ENCODE assay signal across 11 cellular contexts in genomic region chr1:25566186-25566729, GRCh38. TPM values are rescaled to one million over a fixed set of nuclear protein-coding genes. Genes with fewer than 3 reads are reported as not detected.
DNase-seq lines count a peak whose midpoint lies in the region; ATAC-seq, FAIRE-seq and TF ChIP-seq lines count a peak whose summit lies in the region.
"Had no signal": no experiment of that assay in that cellular context is flagged by ENCODE, and none has a peak within 500 bp of the region (broad histone marks: within the 10 kb centered on the region; RNA-seq: fewer than 3 reads in every experiment).

No MANE protein-coding gene starts in this region.

- no peaks in the 10 kb centered on the region for H3K27me3 ChIP-seq in Peyer's patch
- no peaks in the 10 kb centered on the region for H3K27me3 ChIP-seq in gastrocnemius medialis
- no peaks in the 10 kb centered on the region for H3K27me3 ChIP-seq in A673 (replicated peaks; ENCODE audit: insufficient read depth, low read depth, low read length, poor library complexity)
- H3K27me3 ChIP-seq: body of pancreas had no signal

- intact Hi-C loops in gastrocnemius medialis (cut with DNase I; ENCODE audit: low total_unique reads) = loop anchor here (2.0 to 5.0 kb wide), 3 partner anchors 15 to 131 kb away; no protein-coding TSS in a partner anchor
- intact Hi-C loops in A673 (cut with micrococcal nuclease; ENCODE audit: unreplicated experiment) = no loop called here

- POLR2A ChIA-PET in A673 (lab: Charles Lee; ENCODE audit: low non-redundant PET) = interaction anchor here (0.5 kb wide), 1 partner anchor 52 kb away, joined by 3 read pairs; no protein-coding TSS in a partner anchor

- TF ChIP-seq POLR2A in Peyer's patch (IDR thresholded peaks at IDR 0.05) (no peak), gastrocnemius medialis (IDR thresholded peaks at IDR 0.05) (no peak)

- FAIRE-seq in RCC 7860 (lab: Jason Lieb, UNC) = no peak

- peaks cover 7 to 41% (median 16%) of the 10 kb centered on the region in 4 donors for H3K4me1 ChIP-seq in Peyer's patch
- H3K4me1 ChIP-seq in gastrocnemius medialis = peaks cover 44 to 49% of the 10 kb centered on the region in 2 donors
- H3K4me1 ChIP-seq in A673 (ENCODE audit: insufficient read depth, low read length, poor library complexity, severe bottlenecking) = peaks cover 2% of the 10 kb centered on the region
- H3K4me1 ChIP-seq: body of pancreas had no signal

- H3K4me3 ChIP-seq in Peyer's patch (no peak overlapping the region), gastrocnemius medialis (peak overlapping the region in 1 of 4 donors; percentile 7), A673 (ENCODE audit: low read depth, low read length, poor library complexity, severe bottlenecking) (no peak overlapping the region), foreskin fibroblast (ENCODE audit: low read depth in 1 of 2, low read length in 2 of 2) (no peak overlapping the region)
- H3K4me3 ChIP-seq: body of pancreas had no signal

- CTCF ChIA-PET in A673 (lab: Charles Lee) = no interaction called here

- H3K9me3 ChIP-seq in Peyer's patch = no peaks in the 10 kb centered on the region
- H3K9me3 ChIP-seq in gastrocnemius medialis = no peaks in the 10 kb centered on the region
- H3K9me3 ChIP-seq in A673 (ENCODE audit: low read depth, low read length, poor library complexity, severe bottlenecking) = no peaks in the 10 kb centered on the region
- H3K9me3 ChIP-seq: body of pancreas had no signal

- peaks cover 20% of the 10 kb centered on the region for H3K4me1 Mint-ChIP-seq in endothelial cell (ENCODE audit: unreplicated experiment)

- H3K27ac ChIP-seq in Peyer's patch = peak overlapping the region; percentile 29 to 74 (median 54)
- peak overlapping the region; percentile 86 to 92 (median 88) for H3K27ac ChIP-seq in gastrocnemius medialis
- no peak overlapping the region for H3K27ac ChIP-seq in A673 (ENCODE audit: low read depth, low read length, poor library complexity, severe bottlenecking)

- in situ Hi-C loops in gastrocnemius medialis (cut with MboI; ENCODE audit: low sequenced_read_pairs in 4 of 4) = no loop called here

- ATAC-seq in gastrocnemius medialis = peak; percentile 9 to 11
- ATAC-seq: body of pancreas had no signal

- no peak for TF ChIP-seq CTCF in Peyer's patch (IDR thresholded peaks at IDR 0.05)
- TF ChIP-seq CTCF in endothelial cell (IDR thresholded peaks at IDR 0.05; ENCODE audit: unreplicated experiment) = no peak
- no peak for TF ChIP-seq CTCF in gastrocnemius medialis (IDR thresholded peaks at IDR 0.05 in 4 of 5, conservative IDR thresholded peaks at IDR 0.05 in 1 of 5)
- no peak for TF ChIP-seq CTCF in A673 (conservative IDR thresholded peaks at IDR 0.05; ENCODE audit: low read depth, low read length)
- no peak for TF ChIP-seq CTCF in foreskin fibroblast (IDR thresholded peaks at IDR 0.05; ENCODE audit: low read depth, low read length)

- H3K27ac Mint-ChIP-seq in endothelial cell (ENCODE audit: unreplicated experiment) = no peak overlapping the region
- H3K27ac Mint-ChIP-seq: activated B cell treated with CpG ODN at 0.5 μM for 24 hours had no signal

- peaks cover 0 to 17% (median 0%) of the 10 kb centered on the region in 3 donors for H3K36me3 ChIP-seq in Peyer's patch
- H3K36me3 ChIP-seq in gastrocnemius medialis = no peaks in the 10 kb centered on the region
- H3K36me3 ChIP-seq in A673 (ENCODE audit: insufficient read depth, low read length, poor library complexity, severe bottlenecking) = no peaks in the 10 kb centered on the region

- H3K9me3 Mint-ChIP-seq in endothelial cell (ENCODE audit: unreplicated experiment) = no peaks in the 10 kb centered on the region
- H3K9me3 Mint-ChIP-seq: activated B cell treated with CpG ODN at 0.5 μM for 24 hours had no signal

- DNase-seq in EH (ENCODE audit: low read depth) = peak; percentile 24
- no peak for DNase-seq in Peyer's patch
- no peak for DNase-seq in endothelial cell (ENCODE audit: low spot score)
- DNase-seq in gastrocnemius medialis = no peak
- no peak for DNase-seq in RCC 7860 (ENCODE audit: low spot score)
- no peak for DNase-seq in A673 (ENCODE audit: low spot score)
- DNase-seq in HCEC 1CT = no peak
- no peak for DNase-seq in foreskin fibroblast
- DNase-seq: activated B cell treated with CpG ODN at 0.5 μM for 24 hours, body of pancreas, NCI-H774 had no signal

- H3K4me3 Mint-ChIP-seq in endothelial cell (ENCODE audit: unreplicated experiment) = peak overlapping the region; percentile 68
- H3K4me3 Mint-ChIP-seq: activated B cell treated with CpG ODN at 0.5 μM for 24 hours had no signal

- BruUV-seq in A673 (replicated peaks; lab: Mats Ljungman, UMichigan) = no TSS peak

- peaks cover 21% of the 10 kb centered on the region for H3K27me3 Mint-ChIP-seq in endothelial cell (ENCODE audit: unreplicated experiment)
- H3K27me3 Mint-ChIP-seq: activated B cell treated with CpG ODN at 0.5 μM for 24 hours had no signal

- H3K36me3 Mint-ChIP-seq in endothelial cell (ENCODE audit: low read depth, unreplicated experiment) = peaks cover 12% of the 10 kb centered on the region

RNA-seq across cellular contexts. Expression of gene LDLRAP1, which starts 22.9 kb away (rescaled TPM):
- total RNA-seq in Peyer's patch (10 to 100 TPM; 20.1 to 24.5 (median 22.7) TPM), endothelial cell (ENCODE audit: unreplicated experiment) (23.5 TPM), gastrocnemius medialis (10 to 100 TPM in 3 of 4 donors, 1 to 10 TPM in 1; 10.0 to 17.9 (median 14.2) TPM), A673 (2021) (5.5 and 9.4 TPM in 2 replicates)

RNA-seq across cellular contexts. Expression of gene MAN1C1, which starts 50.3 kb away (rescaled TPM):
- 10 to 100 TPM in 1 of 4 donors, 1 to 10 TPM in 3; 2.3 to 10.7 (median 6.7) TPM for total RNA-seq in Peyer's patch
- 29.1 TPM for total RNA-seq in endothelial cell (ENCODE audit: unreplicated experiment)
- total RNA-seq in gastrocnemius medialis = 1 to 10 TPM; 2.0 to 4.4 (median 2.5) TPM
- 0.21 and 0.22 TPM in 2 replicates for total RNA-seq in A673 (2021)
